In the genomic region with DNA sequence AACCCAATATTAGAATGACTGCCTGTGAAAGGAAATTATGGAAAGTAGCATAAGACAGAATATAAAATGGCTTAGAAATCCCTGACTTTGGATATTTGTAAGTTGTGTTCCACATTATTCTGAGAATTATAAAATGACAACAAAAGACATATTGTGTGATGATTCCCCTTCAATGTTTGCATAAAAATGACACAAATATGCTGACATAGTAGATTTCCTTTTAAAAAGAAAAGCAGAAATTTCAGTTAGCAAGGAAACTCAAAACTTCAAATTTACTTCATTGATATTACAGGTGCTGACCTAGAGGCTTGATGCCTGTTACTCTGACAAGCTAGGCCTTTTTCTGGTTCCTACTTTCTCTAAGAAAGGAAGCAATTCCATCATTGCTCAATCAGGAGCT, we compare ENCODE assay signal across 3 cellular contexts.
TF ChIP-seq lines count a peak whose summit lies in the region.

No MANE protein-coding gene starts in this region.

TF ChIP-seq in A549, 52 proteins besides CTCF, POLR2A, EP300 and RAD21:
- TF ChIP-seq MAFK (IDR thresholded peaks at IDR 0.05; ENCODE audit: partially characterized antibody) (peak; percentile 85), SREBF2 (IDR thresholded peaks at IDR 0.05) (no peak)

TF ChIP-seq in IMR-90, 13 proteins besides CTCF, POLR2A, EP300 and RAD21:
- no peak for TF ChIP-seq MXI1 (IDR thresholded peaks at IDR 0.05; ENCODE audit: borderline replicate concordance, low read depth, low read length)
- peak; percentile 92 for TF ChIP-seq MAFK (IDR thresholded peaks at IDR 0.05; ENCODE audit: low read depth, low read length)

TF ChIP-seq in H1, 55 proteins besides CTCF, POLR2A, EP300 and RAD21:
- peak; percentile 67 for TF ChIP-seq MAFK (IDR thresholded peaks at IDR 0.05; ENCODE audit: low read depth, low read length)
- no peak for TF ChIP-seq YY1 (IDR thresholded peaks at IDR 0.05; ENCODE audit: low read depth, low read length)
